ENCODE assay signal across 20 cellular contexts in genomic region chr7:19969859-19970493, GRCh38.
A peak's percentile ranks its signal among the peaks of the same experiment; 100 is the strongest.
DNase-seq lines count a peak whose midpoint lies in the region; ATAC-seq and TF ChIP-seq lines count a peak whose summit lies in the region.
"Had no signal": no experiment of that assay in that cellular context is flagged by ENCODE, and none has a peak within 500 bp of the region (broad histone marks: within the 10 kb centered on the region; RNA-seq: fewer than 3 reads in every experiment).

No MANE protein-coding gene starts in this region.

- H3K27me3 ChIP-seq in PC-3 (ENCODE audit: low read length) (no peaks in the 10 kb centered on the region), neuronal stem cell (ENCODE audit: control insufficient read depth in 3 of 3, insufficient read depth in 3 of 3, low read depth in 1 of 3, low read length in 3 of 3) (no peaks in the 10 kb centered on the region), H7 (ENCODE audit: control insufficient read depth, insufficient read depth, low read length) (no peaks in the 10 kb centered on the region)
- H3K27me3 ChIP-seq: Peyer's patch, vagina had no signal

- ATAC-seq in PC-3, result peak; percentile 98
- ATAC-seq: sciatic nerve; stimulated activated naive B cell treated with anti-CD40 and anti-IgM and Interleukin-4, amounts not matched to agents 10 μg/mL and 1 μg/mL and 100 μg/mL, for 72 hours; T-helper 17 cell had no signal

- H2BK12ac ChIP-seq in neuronal stem cell (ENCODE audit: low read length), result no peak overlapping the region

- no peaks in the 10 kb centered on the region for H3F3A ChIP-seq in PC-3 (ENCODE audit: low read length, unreplicated experiment)

- H2BK120ac ChIP-seq in neuronal stem cell (ENCODE audit: low read depth, low read length), result no peak overlapping the region

- peak; percentile 36 for DNase-seq in Daoy (ENCODE audit: low read depth)
- DNase-seq in PC-3, result peak; percentile 85
- DNase-seq in epithelial cell of esophagus (ENCODE audit: low read depth), result peak; percentile 47
- no peak for DNase-seq in neuronal stem cell (ENCODE audit: low spot score)
- no peak for DNase-seq in DMS 273 treated with DMSO at 0.1 percent for 48 hours (lab: John Stamatoyannopoulos, UW)
- DNase-seq in H7, result no peak
- no peak for DNase-seq in NCI-H146 treated with DMSO at 0.1 percent for 48 hours (lab: John Stamatoyannopoulos, UW; ENCODE audit: unreplicated experiment)
- DNase-seq in stimulated activated CD4-positive, alpha-beta T cell treated with anti-CD3 and anti-CD28 coated beads, Interleukin-12 subunit alpha, Interleukin-12 subunit beta, amount 100 ng/mL, for 4 hours, result no peak
- DNase-seq: activated CD4-positive, alpha-beta T cell treated with anti-CD3 and anti-CD28 coated beads for 48 hours; aorta; CD4-positive, CD25-positive, alpha-beta regulatory T cell; Karpas-422; naive B cell; NCI-H187; NCI-H510A treated with DMSO at 0.1 percent for 48 hours; Peyer's patch; stimulated activated naive B cell treated with anti-CD40 and anti-IgM and Interleukin-4, amounts not matched to agents 10 μg/mL and 1 μg/mL and 100 μg/mL, for 72 hours; T-helper 17 cell had no signal

- intact Hi-C loops in PC-3 (cut with micrococcal nuclease), result no loop called here

- no peaks in the 10 kb centered on the region for H3K36me3 ChIP-seq in PC-3 (ENCODE audit: low read depth, low read length)
- no peaks in the 10 kb centered on the region for H3K36me3 ChIP-seq in neuronal stem cell (replicated peaks in 1 of 2; ENCODE audit: control insufficient read depth in 2 of 2, insufficient read depth in 2 of 2, low read length in 2 of 2)
- H3K36me3 ChIP-seq in H7 (replicated peaks; ENCODE audit: control insufficient read depth, insufficient read depth, low read length), result no peaks in the 10 kb centered on the region; the same call in none of the 2 replicates
- H3K36me3 ChIP-seq: Peyer's patch, vagina had no signal

- CTCF ChIA-PET in PC-3 (lab: Charles Lee), result interaction anchor here (0.5 to 0.6 kb wide), 2 partner anchors 11 to 13 kb away, joined by 3 to 5 read pairs; no protein-coding TSS in a partner anchor

- H3K9ac ChIP-seq in PC-3 (ENCODE audit: low read length) (no peak overlapping the region), neuronal stem cell (ENCODE audit: low read depth, low read length, poor library complexity) (no peak overlapping the region)

- peak overlapping the region; percentile 36; the same call in 1 of the 2 replicates for H3K4me3 ChIP-seq in PC-3 (ENCODE audit: low read length)
- no peak overlapping the region for H3K4me3 ChIP-seq in epithelial cell of esophagus (ENCODE audit: low read length)
- no peak overlapping the region for H3K4me3 ChIP-seq in neuronal stem cell (ENCODE audit: low read length in 2 of 2)
- no peak overlapping the region for H3K4me3 ChIP-seq in H7 (ENCODE audit: insufficient read depth, low read depth, low read length)
- H3K4me3 ChIP-seq: Peyer's patch, vagina had no signal

- TF ChIP-seq CTCF in PC-3 (conservative IDR thresholded peaks at IDR 0.05; ENCODE audit: low read depth, low read length) (no peak), epithelial cell of esophagus (IDR thresholded peaks at IDR 0.05; ENCODE audit: insufficient read depth, low read depth, low read length, missing control alignments) (no peak)

- H3K23ac ChIP-seq in neuronal stem cell (ENCODE audit: low read depth, low read length, poor library complexity), result no peak overlapping the region

- H3K4me2 ChIP-seq in PC-3 (ENCODE audit: low read length), result peak overlapping the region; percentile 70
- H3K4me2 ChIP-seq in neuronal stem cell (ENCODE audit: insufficient read depth, low read length, poor library complexity, severe bottlenecking), result no peak overlapping the region

- H3K79me1 ChIP-seq in neuronal stem cell (ENCODE audit: low read depth, low read length), result no peaks in the 10 kb centered on the region

- H3K4me1 ChIP-seq in PC-3 (ENCODE audit: insufficient read depth, low read length) (peaks cover 23% of the 10 kb centered on the region), neuronal stem cell (ENCODE audit: control insufficient read depth in 2 of 2, insufficient read depth in 1 of 2, low read depth in 1 of 2, low read length in 2 of 2) (peaks cover 3 to 5% of the 10 kb centered on the region in 2 donors)
- H3K4me1 ChIP-seq: Peyer's patch, vagina had no signal

- no peaks in the 10 kb centered on the region for H3K9me3 ChIP-seq in PC-3 (ENCODE audit: low read length)
- H3K9me3 ChIP-seq in neuronal stem cell (replicated peaks in 1 of 2; ENCODE audit: control insufficient read depth in 2 of 2, insufficient read depth in 1 of 2, low read depth in 1 of 2, low read length in 2 of 2), result no peaks in the 10 kb centered on the region
- H3K9me3 ChIP-seq: Peyer's patch, vagina had no signal

- no TSS peak for BruUV-seq in PC-3 (replicated peaks; lab: Mats Ljungman, UMichigan)

- H2AFZ ChIP-seq in PC-3 (ENCODE audit: low read length) (peak overlapping the region; percentile 35; the same call in 1 of the 2 replicates), neuronal stem cell (ENCODE audit: low read length) (peak overlapping the region; percentile 24)

- WGBS in neuronal stem cell (ENCODE audit: extremely low coverage in 2 of 2, insufficient read length in 2 of 2, insufficient replicate concordance in 1 of 2), 2 donors, result no CpG with 5 or more reads among the region's 4 CpGs

- H4K20me1 ChIP-seq in PC-3 (ENCODE audit: low read length), result no peaks in the 10 kb centered on the region

- H3K14ac ChIP-seq in neuronal stem cell (ENCODE audit: low read length), result no peak overlapping the region

- no peak overlapping the region for H2AK5ac ChIP-seq in neuronal stem cell (ENCODE audit: low read depth, low read length)

- no peaks in the 10 kb centered on the region for H3K9me2 ChIP-seq in PC-3 (replicated peaks; ENCODE audit: low read length)

- H4K8ac ChIP-seq in neuronal stem cell (ENCODE audit: low read depth, low read length), result no peak overlapping the region

- POLR2A ChIA-PET in PC-3 (lab: Charles Lee; ENCODE audit: unreplicated experiment), result interaction anchor here (0.6 kb wide), 1 partner anchor 239 kb away, joined by 3 read pairs; no protein-coding TSS in a partner anchor

- no peak overlapping the region for H4K91ac ChIP-seq in neuronal stem cell (ENCODE audit: low read depth, low read length, poor library complexity)

- H3K79me2 ChIP-seq in PC-3 (ENCODE audit: low read length), result no peaks in the 10 kb centered on the region

- no peak overlapping the region for H3K4ac ChIP-seq in neuronal stem cell (ENCODE audit: low read length)

- H3K27ac ChIP-seq in PC-3 (ENCODE audit: low read length) (peak overlapping the region; percentile 57), neuronal stem cell (replicated peaks; ENCODE audit: low read length) (no peak overlapping the region)
- H3K27ac ChIP-seq: Peyer's patch, vagina had no signal

- H3K18ac ChIP-seq in neuronal stem cell (ENCODE audit: low read length), result no peak overlapping the region

- no peak overlapping the region for H2BK15ac ChIP-seq in neuronal stem cell (ENCODE audit: low read length)

- no peak overlapping the region for H2BK5ac ChIP-seq in neuronal stem cell (ENCODE audit: low read length)

Comparison
In these comparisons a context has a peak if more than half of its experiments do, and no peak if none do; other contexts are left out.
1. DNase-seq: peak in Daoy (single experiment), PC-3 (single experiment) and epithelial cell of esophagus (single experiment); none in neuronal stem cell (single experiment), DMS 273 treated with DMSO at 0.1 percent for 48 hours (single experiment), H7 (single experiment), NCI-H146 treated with DMSO at 0.1 percent for 48 hours (single experiment) and stimulated activated CD4-positive, alpha-beta T cell treated with anti-CD3 and anti-CD28 coated beads, Interleukin-12 subunit alpha, Interleukin-12 subunit beta, amount 100 ng/mL, for 4 hours (single experiment).